Comparison of ENCODE assay signal across 18 cellular contexts in genomic region chr22:27773236-27773550, GRCh38. TPM values are rescaled to one million over a fixed set of nuclear protein-coding genes. Genes with fewer than 3 reads are reported as not detected.
DNase-seq lines count a peak whose midpoint lies in the region; ATAC-seq and TF ChIP-seq lines count a peak whose summit lies in the region.
"Had no signal": no experiment of that assay in that cellular context is flagged by ENCODE, and none has a peak within 500 bp of the region (broad histone marks: within the 10 kb centered on the region; RNA-seq: fewer than 3 reads in every experiment).

No MANE protein-coding gene starts in this region.

- H2AFZ ChIP-seq in osteoblast (ENCODE audit: low read length): no peak overlapping the region
- no peak overlapping the region for H2AFZ ChIP-seq in Karpas-422 (ENCODE audit: low read length)

- H3K9me3 ChIP-seq in gastroesophageal sphincter (no peaks in the 10 kb centered on the region), osteoblast (ENCODE audit: low read depth, low read length) (no peaks in the 10 kb centered on the region), tibial artery (no peaks in the 10 kb centered on the region), Karpas-422 (ENCODE audit: low read length) (no peaks in the 10 kb centered on the region)

- H3K9me2 ChIP-seq in Karpas-422 (replicated peaks; ENCODE audit: insufficient read depth, low read length): no peaks in the 10 kb centered on the region

- 68% methylated on average over 5 of the region's 14 CpGs; no CpG with 5 or more reads in 1 of the 2 donors for WGBS in gastroesophageal sphincter (ENCODE audit: low coverage in 1 of 2), 2 donors

- peak overlapping the region in 3 of 5 experiments; percentile 14 to 29 (median 19) for H3K4me3 Mint-ChIP-seq in brain
- H3K4me3 Mint-ChIP-seq: CD8-positive, alpha-beta memory T cell had no signal

- H3K36me3 ChIP-seq in gastroesophageal sphincter (no peaks in the 10 kb centered on the region), osteoblast (ENCODE audit: insufficient read depth, low read length) (no peaks in the 10 kb centered on the region), tibial artery (no peaks in the 10 kb centered on the region), Karpas-422 (ENCODE audit: insufficient read depth, low read length) (no peaks in the 10 kb centered on the region)

- TF ChIP-seq POLR2A in gastroesophageal sphincter (IDR thresholded peaks at IDR 0.05): no peak

- no peaks in the 10 kb centered on the region for H3K27me3 ChIP-seq in gastroesophageal sphincter
- peaks cover 9% of the 10 kb centered on the region for H3K27me3 ChIP-seq in osteoblast (ENCODE audit: insufficient read depth, low read length)
- no peaks in the 10 kb centered on the region for H3K27me3 ChIP-seq in tibial artery
- H3K27me3 ChIP-seq in Karpas-422 (ENCODE audit: low read length): no peaks in the 10 kb centered on the region

- H3K27ac ChIP-seq in gastroesophageal sphincter: peak overlapping the region in 3 of 4 donors; percentile 43 to 97 (median 56)
- no peak overlapping the region for H3K27ac ChIP-seq in osteoblast (ENCODE audit: low read depth, low read length)
- peak overlapping the region; percentile 9 to 94 for H3K27ac ChIP-seq in tibial artery
- no peak overlapping the region for H3K27ac ChIP-seq in Karpas-422 (ENCODE audit: low read length)

- H3K27me3 Mint-ChIP-seq in brain: no peaks in the 10 kb centered on the region

- ATAC-seq in gastroesophageal sphincter (no peak), HG03039 (IDR thresholded peaks at IDR 0.05; ENCODE audit: unreplicated experiment) (no peak), GM21367 (IDR thresholded peaks at IDR 0.05; ENCODE audit: unreplicated experiment) (no peak)

- intact Hi-C loops in tibial artery (cut with DNase I; ENCODE audit: low total_unique reads): no loop called here

- H3K9me3 Mint-ChIP-seq in brain: peaks cover 0 to 2% (median 0%) of the 10 kb centered on the region in 5 experiments
- H3K9me3 Mint-ChIP-seq: CD8-positive, alpha-beta memory T cell had no signal

- peak overlapping the region; percentile 64 to 97 (median 90) for H3K27ac Mint-ChIP-seq in brain
- H3K27ac Mint-ChIP-seq: CD8-positive, alpha-beta memory T cell had no signal

- H3K4me3 ChIP-seq in gastroesophageal sphincter: no peak overlapping the region
- no peak overlapping the region for H3K4me3 ChIP-seq in osteoblast (ENCODE audit: insufficient read depth, low read length)
- H3K4me3 ChIP-seq in tibial artery: no peak overlapping the region
- H3K4me3 ChIP-seq in Karpas-422 (ENCODE audit: low read length): no peak overlapping the region

- DNase-seq in osteoblast (ENCODE audit: insufficient read length, low spot score, missing footprints): peak; percentile 27
- no peak for DNase-seq in tibial artery
- no peak for DNase-seq in Karpas-422
- DNase-seq in NCI-H2107 (lab: John Stamatoyannopoulos, UW): no peak
- DNase-seq: Calu3; CD8-positive, alpha-beta memory T cell; DMS153; Kasumi-1; NCI-H1417; NCI-H1694 treated with DMSO at 0.1 percent for 48 hours; NCI-H2081 treated with DMSO at 0.1 percent for 48 hours; NCI-H446 treated with DMSO at 0.1 percent for 48 hours; NCI-H526 treated with DMSO at 0.1 percent for 48 hours; Right ventricle myocardium superior had no signal

- peaks cover 11% of the 10 kb centered on the region for H3K36me3 Mint-ChIP-seq in brain
- H3K36me3 Mint-ChIP-seq: CD8-positive, alpha-beta memory T cell had no signal

- H3K4me1 ChIP-seq in gastroesophageal sphincter (peaks cover 0 to 79% (median 7%) of the 10 kb centered on the region in 3 donors), osteoblast (ENCODE audit: insufficient read depth, low read length) (peaks cover 4% of the 10 kb centered on the region), tibial artery (peaks cover 0 to 90% (median 32%) of the 10 kb centered on the region in 4 donors), Karpas-422 (ENCODE audit: low read length) (no peaks in the 10 kb centered on the region)

- H3K4me1 Mint-ChIP-seq in brain: peaks cover 82% of the 10 kb centered on the region
- H3K4me1 Mint-ChIP-seq: CD8-positive, alpha-beta memory T cell had no signal

- no peak overlapping the region for H3K9ac ChIP-seq in Karpas-422 (ENCODE audit: low read length)

- no peaks in the 10 kb centered on the region for H4K20me1 ChIP-seq in osteoblast (ENCODE audit: insufficient read depth, low read length)
- H4K20me1 ChIP-seq in Karpas-422 (ENCODE audit: insufficient read depth, low read depth, low read length): no peaks in the 10 kb centered on the region

- TF ChIP-seq EP300 in gastroesophageal sphincter (IDR thresholded peaks at IDR 0.05): no peak

- no peaks in the 10 kb centered on the region for H3K79me2 ChIP-seq in osteoblast (ENCODE audit: insufficient read depth, low read length)
- no peaks in the 10 kb centered on the region for H3K79me2 ChIP-seq in Karpas-422 (ENCODE audit: low read length)

- TF ChIP-seq CTCF in brain (conservative IDR thresholded peaks at IDR 0.05) (no peak), gastroesophageal sphincter (IDR thresholded peaks at IDR 0.05) (no peak), osteoblast (IDR thresholded peaks at IDR 0.05; ENCODE audit: extremely low read depth, low read depth, low read length) (no peak), tibial artery (IDR thresholded peaks at IDR 0.05) (no peak)

- no peak overlapping the region for H3K4me2 ChIP-seq in osteoblast (ENCODE audit: insufficient read depth, low read length)
- no peak overlapping the region for H3K4me2 ChIP-seq in Karpas-422 (ENCODE audit: low read depth, low read length, poor library complexity, severe bottlenecking)

RNA-seq across cellular contexts. Expression of gene MN1, which starts 28.4 kb away (rescaled TPM):
- 1.7 TPM for polyA plus RNA-seq in brain (ENCODE audit: insufficient read depth, low read depth, low replicate concordance)
- total RNA-seq in gastroesophageal sphincter (10 to 100 TPM; 13.4 to 52.8 (median 28.5) TPM), osteoblast (4.7 and 6.2 TPM in 2 replicates)
- 0.07 TPM in 1 of 2 replicates, not detected in the other for total RNA-seq in Karpas-422 (2014; rRNA removed; shearing (Covaris generic); ENCODE audit: low replicate concordance)
- polyA plus RNA-seq: CD8-positive, alpha-beta memory T cell had no signal

Comparison
In these comparisons a context has a peak if more than half of its experiments do, and no peak if none do; other contexts are left out.
1. H3K27ac ChIP-seq: peak in gastroesophageal sphincter (3 of 4) and tibial artery (2 of 2); none in osteoblast (single experiment) and Karpas-422 (single experiment).